33 cellular contexts compared by ENCODE assay signal in genomic region chr9:136149853-136150252, GRCh38. TPM values are rescaled to one million over a fixed set of nuclear protein-coding genes. Genes with fewer than 3 reads are reported as not detected.
"Had no signal": no experiment of that assay in that cellular context is flagged by ENCODE, and none has a peak within 500 bp of the region (broad histone marks: within the 10 kb centered on the region; RNA-seq: fewer than 3 reads in every experiment).

No MANE protein-coding gene starts in this region.

- ATAC-seq: activated CD8-positive, alpha-beta T cell treated with anti-CD3 and anti-CD28 coated beads, Interleukin-2, amount 10 ng/mL, durations not matched to agents 7 days and 5 days; activated naive CD4-positive, alpha-beta T cell treated with anti-CD3 and anti-CD28 coated beads, Interleukin-2, amount 50 U/mL, for 72 hours; activated T-cell treated with anti-CD3 and anti-CD28 coated beads, Interleukin-2, amount 50 U/mL, for 4 hours; body of pancreas; Panc1 had no signal

- H3K4me3 ChIP-seq: adrenal gland, body of pancreas, breast epithelium had no signal

- H3K9me3 Mint-ChIP-seq: activated CD4-positive, alpha-beta T cell treated with anti-CD3 and anti-CD28 coated beads, Interleukin-2, amount 10 ng/mL, durations not matched to agents 7 days and 5 days; activated naive CD4-positive, alpha-beta T cell treated with anti-CD3 and anti-CD28 coated beads for 36 hours; activated naive CD4-positive, alpha-beta T cell treated with anti-CD3 and anti-CD28 coated beads, Interleukin-2, amount 50 U/mL, for 72 hours; activated T-cell treated with anti-CD3 and anti-CD28 coated beads, Interleukin-2, amount 50 U/mL, for 4 hours; activated T-helper 1 cell treated with anti-CD3 and anti-CD28 coated beads, Interleukin-12 subunit alpha, Interleukin-12 subunit beta, Interleukin-2, Interleukin-4 antibody, amounts not matched to agents 30 ng/mL and 10 ng/mL and 1 ng/mL, durations not matched to agents 14 hours and 24 hours and 36 hours had no signal

- H3K4me1 ChIP-seq: adrenal gland, body of pancreas, breast epithelium had no signal

- H3K9me3 ChIP-seq: adrenal gland, body of pancreas, breast epithelium had no signal

- H3K4me1 Mint-ChIP-seq: activated CD4-positive, alpha-beta T cell treated with anti-CD3 and anti-CD28 coated beads, Interleukin-2, amount 10 ng/mL, durations not matched to agents 7 days and 5 days had no signal

- H3K4me3 Mint-ChIP-seq: activated CD4-positive, alpha-beta T cell treated with anti-CD3 and anti-CD28 coated beads, Interleukin-2, amount 10 ng/mL, durations not matched to agents 7 days and 5 days; activated CD8-positive, alpha-beta T cell treated with anti-CD3 and anti-CD28 coated beads, Interleukin-2, amount 10 ng/mL, durations not matched to agents 7 days and 5 days; activated naive CD4-positive, alpha-beta T cell treated with anti-CD3 and anti-CD28 coated beads for 36 hours; activated T-cell treated with anti-CD3 and anti-CD28 coated beads, Interleukin-2, amount 50 U/mL, for 4 hours; activated T-helper 1 cell treated with anti-CD3 and anti-CD28 coated beads, Interleukin-12 subunit alpha, Interleukin-12 subunit beta, Interleukin-2, Interleukin-4 antibody, amounts not matched to agents 30 ng/mL and 10 ng/mL and 1 ng/mL, durations not matched to agents 14 hours and 24 hours and 36 hours had no signal

- H3K27me3 Mint-ChIP-seq: activated CD4-positive, alpha-beta T cell treated with anti-CD3 and anti-CD28 coated beads, Interleukin-2, amount 10 ng/mL, durations not matched to agents 7 days and 5 days had no signal

- H3K27me3 ChIP-seq: body of pancreas had no signal

- H3K27ac Mint-ChIP-seq: activated CD4-positive, alpha-beta T cell treated with anti-CD3 and anti-CD28 coated beads, Interleukin-2, amount 10 ng/mL, durations not matched to agents 7 days and 5 days; activated CD8-positive, alpha-beta T cell treated with anti-CD3 and anti-CD28 coated beads, Interleukin-2, amount 10 ng/mL, durations not matched to agents 7 days and 5 days; activated naive CD4-positive, alpha-beta T cell treated with anti-CD3 and anti-CD28 coated beads for 36 hours; activated naive CD4-positive, alpha-beta T cell treated with anti-CD3 and anti-CD28 coated beads, Interleukin-2, amount 50 U/mL, for 72 hours; activated T-helper 1 cell treated with anti-CD3 and anti-CD28 coated beads, Interleukin-12 subunit alpha, Interleukin-12 subunit beta, Interleukin-2, Interleukin-4 antibody, amounts not matched to agents 30 ng/mL and 10 ng/mL and 1 ng/mL, durations not matched to agents 14 hours and 24 hours and 36 hours had no signal

- H3K36me3 ChIP-seq: adrenal gland, breast epithelium had no signal

- H3K27ac ChIP-seq: adrenal gland, body of pancreas, breast epithelium, VCaP had no signal

- DNase-seq: activated CD4-positive, alpha-beta T cell treated with anti-CD3 and anti-CD28 coated beads, Interleukin-2, amount 10 ng/mL, durations not matched to agents 7 days and 5 days; activated CD4-positive, alpha-beta T cell treated with anti-CD3 and anti-CD28 coated beads, Interleukin-2, amount 50 U/mL, for 48 hours; activated CD8-positive, alpha-beta memory T cell treated with anti-CD3 and anti-CD28 coated beads, Interleukin-2, amount 50 U/mL, for 4 hours; activated CD8-positive, alpha-beta T cell treated with anti-CD3 and anti-CD28 coated beads, Interleukin-2, amount 10 ng/mL, durations not matched to agents 7 days and 5 days; activated gamma-delta T cell treated with Interleukin-2 at 50 U/mL for 16 hours; activated naive CD4-positive, alpha-beta T cell treated with anti-CD3 and anti-CD28 coated beads for 36 hours; activated T-cell treated with anti-CD3 and anti-CD28 coated beads for 4 hours; activated T-cell treated with anti-CD3 and anti-CD28 coated beads, Interleukin-2, amount 50 U/mL, for 4 hours; adrenal gland; body of pancreas; caudate nucleus; cerebellar nuclear complex; Karpas-422; KBM-7; NCI-H1105; NCI-H1417 treated with DMSO at 0.1 percent for 48 hours; NCI-H187 treated with DMSO at 0.1 percent for 48 hours; NCI-H2081; NCI-H2171 treated with DMSO at 0.1 percent for 48 hours; NCI-H2227 treated with DMSO at 0.1 percent for 48 hours; NCI-H446; NCI-H524; SW 1271; T-helper 1 cell; T-helper 2 cell; T-helper 9 cell had no signal

- H3K36me3 Mint-ChIP-seq: activated naive CD4-positive, alpha-beta T cell treated with anti-CD3 and anti-CD28 coated beads, Interleukin-2, amount 50 U/mL, for 72 hours had no signal

RNA-seq across cellular contexts. Expression of gene LHX3, which starts 55.1 kb away (rescaled TPM):
- total RNA-seq: activated CD4-positive, alpha-beta T cell treated with anti-CD3 and anti-CD28 coated beads, Interleukin-2, amount 10 ng/mL, durations not matched to agents 7 days and 5 days; activated naive CD4-positive, alpha-beta T cell treated with anti-CD3 and anti-CD28 coated beads for 36 hours; activated T-helper 1 cell treated with anti-CD3 and anti-CD28 coated beads, Interleukin-12 subunit alpha, Interleukin-12 subunit beta, Interleukin-2, Interleukin-4 antibody, amounts not matched to agents 30 ng/mL and 10 ng/mL and 1 ng/mL, durations not matched to agents 14 hours and 24 hours and 36 hours; adrenal gland; astrocyte; body of pancreas; breast epithelium; RPMI7951 had no signal
- polyA plus RNA-seq: adrenal gland had no signal
